In the genomic region with DNA sequence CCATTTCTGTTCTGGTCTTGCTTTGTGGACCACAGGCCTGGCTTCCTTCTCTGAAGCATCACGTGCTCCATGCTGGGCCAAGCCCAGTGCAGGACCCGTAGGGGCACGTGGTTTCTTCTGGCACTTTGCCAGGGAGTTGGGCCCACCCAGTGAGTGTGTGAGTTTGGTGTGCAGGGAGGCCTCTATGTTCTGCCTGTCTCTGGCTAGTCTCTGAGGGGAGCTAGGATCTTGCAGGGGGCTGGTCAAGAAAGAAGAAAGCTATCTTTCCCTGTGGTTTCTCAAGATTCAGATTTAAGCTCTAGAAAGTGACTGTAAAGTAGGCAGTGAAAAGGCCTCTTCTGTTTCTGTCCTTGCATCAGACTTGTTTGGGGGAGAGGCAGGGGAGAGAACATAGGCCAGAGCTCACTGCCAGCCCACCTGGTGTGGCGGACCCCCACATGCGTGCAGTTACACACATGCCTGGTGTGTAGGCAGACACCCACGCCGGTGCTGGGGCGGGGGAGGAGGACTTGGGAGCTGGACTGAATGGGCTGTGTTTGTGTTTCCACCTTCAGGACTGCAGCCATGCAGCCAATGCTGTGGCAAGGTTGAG, we compare ENCODE assay signal across 8 cellular contexts. TPM values are rescaled to one million over a fixed set of nuclear protein-coding genes. Genes with fewer than 3 reads are reported as not detected.
DNase-seq lines count a peak whose midpoint lies in the region; ATAC-seq and TF ChIP-seq lines count a peak whose summit lies in the region.

No MANE protein-coding gene starts in this region.

- H3K36me3 Mint-ChIP-seq in Caco-2 (ENCODE audit: insufficient read depth, unreplicated experiment), result peaks cover 77% of the 10 kb centered on the region

- no peak for ATAC-seq in GM18870 (IDR thresholded peaks at IDR 0.05; ENCODE audit: unreplicated experiment)

- peak overlapping the region; percentile 92 for H3K27ac Mint-ChIP-seq in Caco-2 (ENCODE audit: unreplicated experiment)

- intact Hi-C loops in Caco-2 (cut with micrococcal nuclease; ENCODE audit: unreplicated experiment) (no loop called here), transverse colon (cut with DNase I; ENCODE audit: low total_unique reads) (no loop called here)

- no peak overlapping the region for H3K4me3 Mint-ChIP-seq in Caco-2 (ENCODE audit: unreplicated experiment)

- in situ Hi-C loops in transverse colon (cut with MboI; ENCODE audit: low pct_ligation_motif_present in 1 of 4, low pct_unique_long_range_greater_than_20kb in 1 of 4, low sequenced_read_pairs in 3 of 4), result no loop called here

- WGBS in transverse colon (ENCODE audit: low coverage in 1 of 2), 2 donors, result 31 to 47% methylated on average over 5 to 8 of the region's 8 CpGs

- no peaks in the 10 kb centered on the region for H3K9me3 Mint-ChIP-seq in Caco-2 (ENCODE audit: unreplicated experiment)

- TF ChIP-seq POLR2A in transverse colon (IDR thresholded peaks at IDR 0.05), result no peak

- POLR2A ChIA-PET in Caco-2 (lab: Charles Lee), result interaction anchor here (1.1 kb wide), 1 partner anchor 12 kb away, joined by 4 read pairs; a partner anchor contains a TSS

- H3K36me3 ChIP-seq in Caco-2 (ENCODE audit: control insufficient read depth, insufficient read depth, low read length) (peaks cover 14% of the 10 kb centered on the region), transverse colon (peaks cover 0 to 7% (median 3%) of the 10 kb centered on the region in 4 donors)

- DNase-seq in Caco-2 (no peak), NCI-H82 treated with DMSO at 0.1 percent for 48 hours (lab: John Stamatoyannopoulos, UW; ENCODE audit: unreplicated experiment) (peak; percentile 65), cardiac fibroblast (ENCODE audit: low read depth in 2 of 2) (peak; percentile 75 to 94), lung microvascular endothelial cell (ENCODE audit: low read depth in 2 of 2) (peak; percentile 56 to 57), transverse colon (peak; percentile 60), NCI-H526 treated with DMSO at 0.1 percent for 48 hours (lab: John Stamatoyannopoulos, UW) (no peak)
- DNase-seq in activated effector memory CD4-positive, alpha-beta T cell treated with Interleukin-2 at 50 U/mL for 16 hours, result no peak

- H3K9me3 ChIP-seq in Caco-2 (no peaks in the 10 kb centered on the region), transverse colon (no peaks in the 10 kb centered on the region)

- TF ChIP-seq CTCF in Caco-2 (IDR thresholded peaks at IDR 0.05; ENCODE audit: insufficient read depth in 1 of 2, low read depth in 1 of 2, low read length in 1 of 2, severe bottlenecking in 1 of 2, unreplicated experiment in 1 of 2) (no peak), cardiac fibroblast (IDR thresholded peaks at IDR 0.05; ENCODE audit: low read depth, low read length) (no peak), transverse colon (IDR thresholded peaks at IDR 0.05) (no peak)

- BruUV-seq in Caco-2 (replicated peaks; lab: Mats Ljungman, UMichigan), result no TSS peak

- CTCF ChIA-PET in Caco-2 (lab: Charles Lee), result no interaction called here

- H3K4me1 ChIP-seq in Caco-2, result peaks cover 75% of the 10 kb centered on the region
- H3K4me1 ChIP-seq in transverse colon, result peaks cover 66 to 100% (median 78%) of the 10 kb centered on the region in 4 donors

- peaks cover 43% of the 10 kb centered on the region for H3K4me1 Mint-ChIP-seq in Caco-2 (ENCODE audit: low read depth, unreplicated experiment)

- H3K27me3 Mint-ChIP-seq in Caco-2 (ENCODE audit: insufficient read depth, unreplicated experiment), result no peaks in the 10 kb centered on the region

- H3K4me3 ChIP-seq in Caco-2 (ENCODE audit: low read depth, low read length) (no peak overlapping the region), cardiac fibroblast (replicated peaks in 1 of 2; ENCODE audit: low read depth in 2 of 2, low read length in 2 of 2) (peak overlapping the region in 1 of 2 donors; percentile 4), transverse colon (no peak overlapping the region)

- H3K27me3 ChIP-seq in Caco-2 (replicated peaks; ENCODE audit: control insufficient read depth, insufficient read depth, low read length) (no peaks in the 10 kb centered on the region), transverse colon (no peaks in the 10 kb centered on the region)

- no peak for TF ChIP-seq EP300 in transverse colon (IDR thresholded peaks at IDR 0.05; ENCODE audit: low read depth)

- peak overlapping the region; percentile 25 to 73 (median 53) for H3K27ac ChIP-seq in transverse colon

RNA-seq across cellular contexts. Expression of a gene that starts 11.8 kb away (rescaled TPM):
- total RNA-seq in Caco-2 (2022), result 137 and 143 TPM in 2 replicates
- 50.8 and 60.4 TPM in 2 replicates for total RNA-seq in lung microvascular endothelial cell
- 100 to 1,000 TPM; 117 to 553 (median 307) TPM for total RNA-seq in transverse colon

RNA-seq across cellular contexts. Expression of a gene that starts 28.2 kb away (rescaled TPM):
- 2,216 and 2,327 TPM in 2 replicates for total RNA-seq in Caco-2 (2022)
- total RNA-seq in lung microvascular endothelial cell, result 1,108 and 1,906 TPM in 2 replicates
- 1,000 to 10,000 TPM in 1 of 4 donors, 100 to 1,000 TPM in 3; 386 to 1,109 (median 710) TPM for total RNA-seq in transverse colon

RNA-seq across cellular contexts. Expression of a gene that starts 56.6 kb away (rescaled TPM):
- total RNA-seq in Caco-2 (2022), result 18.2 and 19.1 TPM in 2 replicates
- total RNA-seq in lung microvascular endothelial cell, result 6.1 and 7.5 TPM in 2 replicates
- total RNA-seq in transverse colon, result 10 to 100 TPM; 22.1 to 97.3 (median 37.5) TPM

Comparison
In these comparisons a context has a peak if more than half of its experiments do, and no peak if none do; other contexts are left out.
1. DNase-seq: peak in NCI-H82 treated with DMSO at 0.1 percent for 48 hours (single experiment), cardiac fibroblast (2 of 2), lung microvascular endothelial cell (2 of 2) and transverse colon (single experiment); none in Caco-2 (0 of 2), activated effector memory CD4-positive, alpha-beta T cell treated with Interleukin-2 at 50 U/mL for 16 hours (single experiment) and NCI-H526 treated with DMSO at 0.1 percent for 48 hours (single experiment).